In genomic region chr3:174442317-174442682, GRCh38 we compare ENCODE assay signal across 9 cellular contexts.
DNase-seq lines count a peak whose midpoint lies in the region; ATAC-seq and TF ChIP-seq lines count a peak whose summit lies in the region.
"Had no signal": no experiment of that assay in that cellular context is flagged by ENCODE, and none has a peak within 500 bp of the region (broad histone marks: within the 10 kb centered on the region; RNA-seq: fewer than 3 reads in every experiment).

No MANE protein-coding gene starts in this region.

- no peaks in the 10 kb centered on the region for H3K9me3 Mint-ChIP-seq in activated naive CD8-positive, alpha-beta T cell (ENCODE audit: low read depth)
- H3K9me3 Mint-ChIP-seq in activated naive CD8-positive, alpha-beta T cell treated with anti-CD3 and anti-CD28 coated beads, Interleukin-2, amount 50 U/mL, for 24 hours: no peaks in the 10 kb centered on the region
- peaks cover 0 to 2% of the 10 kb centered on the region in 2 donors for H3K9me3 Mint-ChIP-seq in activated naive CD4-positive, alpha-beta T cell treated with anti-CD3 and anti-CD28 coated beads, Interleukin-2, amount 50 U/mL, for 72 hours

- in situ Hi-C loops in transverse colon (cut with MboI; ENCODE audit: low pct_ligation_motif_present in 1 of 4, low pct_unique_long_range_greater_than_20kb in 1 of 4, low sequenced_read_pairs in 3 of 4): no loop called here

- no peaks in the 10 kb centered on the region for H3K36me3 Mint-ChIP-seq in activated naive CD8-positive, alpha-beta T cell
- H3K36me3 Mint-ChIP-seq in activated naive CD8-positive, alpha-beta T cell treated with anti-CD3 and anti-CD28 coated beads, Interleukin-2, amount 50 U/mL, for 24 hours (ENCODE audit: low read depth): peaks cover 1% of the 10 kb centered on the region
- peaks cover 6 to 11% of the 10 kb centered on the region in 2 donors for H3K36me3 Mint-ChIP-seq in activated naive CD4-positive, alpha-beta T cell treated with anti-CD3 and anti-CD28 coated beads, Interleukin-2, amount 50 U/mL, for 72 hours

- no peak overlapping the region for H3K4me3 ChIP-seq in body of pancreas
- peak overlapping the region; percentile 71 for H3K4me3 ChIP-seq in lower lobe of right lung
- peak overlapping the region in 3 of 4 donors; percentile 69 to 85 (median 71) for H3K4me3 ChIP-seq in transverse colon

- 45 to 46% methylated on average over 4 of the region's 4 CpGs for WGBS in body of pancreas, 2 donors
- 26 to 30% methylated on average over 4 of the region's 4 CpGs for WGBS in transverse colon (ENCODE audit: low coverage in 1 of 2), 2 donors

- H3K9me3 ChIP-seq in body of pancreas (no peaks in the 10 kb centered on the region), lower lobe of right lung (no peaks in the 10 kb centered on the region), transverse colon (no peaks in the 10 kb centered on the region)

- H3K27ac ChIP-seq in body of pancreas: peak overlapping the region in 3 of 4 donors; percentile 99
- H3K27ac ChIP-seq in lower lobe of right lung: no peak overlapping the region
- H3K27ac ChIP-seq in transverse colon: peak overlapping the region; percentile 97 to 100 (median 98)

- TF ChIP-seq EP300 in transverse colon (IDR thresholded peaks at IDR 0.05; ENCODE audit: low read depth): no peak

- intact Hi-C loops in body of pancreas (cut with DNase I) (no loop called here), lower lobe of right lung (cut with DNase I) (no loop called here), transverse colon (cut with DNase I; ENCODE audit: low total_unique reads) (no loop called here)

- TF ChIP-seq CTCF in body of pancreas (IDR thresholded peaks at IDR 0.05): no peak
- no peak for TF ChIP-seq CTCF in lower lobe of right lung (IDR thresholded peaks at IDR 0.05)
- TF ChIP-seq CTCF in transverse colon (IDR thresholded peaks at IDR 0.05): no peak

- H3K4me3 Mint-ChIP-seq in activated naive CD8-positive, alpha-beta T cell: peak overlapping the region; percentile 90
- no peak overlapping the region for H3K4me3 Mint-ChIP-seq in activated naive CD8-positive, alpha-beta T cell treated with anti-CD3 and anti-CD28 coated beads, Interleukin-2, amount 50 U/mL, for 24 hours

- H3K4me1 Mint-ChIP-seq in activated naive CD8-positive, alpha-beta T cell (ENCODE audit: low read depth): peaks cover 13% of the 10 kb centered on the region
- peaks cover 11% of the 10 kb centered on the region for H3K4me1 Mint-ChIP-seq in activated naive CD8-positive, alpha-beta T cell treated with anti-CD3 and anti-CD28 coated beads, Interleukin-2, amount 50 U/mL, for 24 hours

- H3K4me1 ChIP-seq in body of pancreas (peaks cover 20% of the 10 kb centered on the region), lower lobe of right lung (peaks cover 14% of the 10 kb centered on the region), transverse colon (peaks cover 0 to 41% (median 26%) of the 10 kb centered on the region in 4 donors)

- DNase-seq in activated naive CD8-positive, alpha-beta T cell treated with anti-CD3 and anti-CD28 coated beads, Interleukin-2, amount 50 U/mL, for 24 hours: no peak
- DNase-seq in body of pancreas (no peak), lower lobe of right lung (no peak), transverse colon (no peak), HuH-7.5 (ENCODE audit: low spot score) (no peak)
- DNase-seq in activated effector memory CD4-positive, alpha-beta T cell treated with Interleukin-2 at 50 U/mL for 16 hours: no peak
- DNase-seq in activated naive CD4-positive, alpha-beta T cell treated with anti-CD3 and anti-CD28 coated beads, Interleukin-2, amount 50 U/mL, for 72 hours (ENCODE audit: low spot score in 2 of 2): no peak
- DNase-seq: NCI-H2081 treated with DMSO at 0.1 percent for 48 hours had no signal

- H3K27ac Mint-ChIP-seq in activated naive CD8-positive, alpha-beta T cell: no peak overlapping the region
- H3K27ac Mint-ChIP-seq in activated naive CD8-positive, alpha-beta T cell treated with anti-CD3 and anti-CD28 coated beads, Interleukin-2, amount 50 U/mL, for 24 hours: no peak overlapping the region
- H3K27ac Mint-ChIP-seq in activated naive CD4-positive, alpha-beta T cell treated with anti-CD3 and anti-CD28 coated beads, Interleukin-2, amount 50 U/mL, for 72 hours: no peak overlapping the region

- peaks cover 11% of the 10 kb centered on the region for H3K27me3 Mint-ChIP-seq in activated naive CD8-positive, alpha-beta T cell
- peaks cover 24% of the 10 kb centered on the region for H3K27me3 Mint-ChIP-seq in activated naive CD8-positive, alpha-beta T cell treated with anti-CD3 and anti-CD28 coated beads, Interleukin-2, amount 50 U/mL, for 24 hours

- H3K27me3 ChIP-seq in body of pancreas (no peaks in the 10 kb centered on the region), lower lobe of right lung (ENCODE audit: low read depth) (no peaks in the 10 kb centered on the region), transverse colon (no peaks in the 10 kb centered on the region)

- ATAC-seq in activated naive CD8-positive, alpha-beta T cell treated with anti-CD3 and anti-CD28 coated beads, Interleukin-2, amount 50 U/mL, for 24 hours: no peak
- no peak for ATAC-seq in body of pancreas
- no peak for ATAC-seq in lower lobe of right lung
- no peak for ATAC-seq in activated naive CD4-positive, alpha-beta T cell treated with anti-CD3 and anti-CD28 coated beads, Interleukin-2, amount 50 U/mL, for 72 hours

- H3K36me3 ChIP-seq in body of pancreas (replicated peaks in 1 of 2; ENCODE audit: insufficient read depth in 1 of 2, low read depth in 2 of 2) (no peaks in the 10 kb centered on the region), lower lobe of right lung (no peaks in the 10 kb centered on the region), transverse colon (no peaks in the 10 kb centered on the region)

- TF ChIP-seq POLR2A in body of pancreas (IDR thresholded peaks at IDR 0.05): no peak
- no peak for TF ChIP-seq POLR2A in transverse colon (IDR thresholded peaks at IDR 0.05)

Comparison
In these comparisons a context has a peak if more than half of its experiments do, and no peak if none do; other contexts are left out.
1. H3K4me3 ChIP-seq: peak in lower lobe of right lung (single experiment) and transverse colon (3 of 4); none in body of pancreas (0 of 2).